In genomic region chr4:112894951-112895350, GRCh38 we compare ENCODE assay signal across 21 cellular contexts.
"Had no signal": no experiment of that assay in that cellular context is flagged by ENCODE, and none has a peak within 500 bp of the region (broad histone marks: within the 10 kb centered on the region; RNA-seq: fewer than 3 reads in every experiment).

No MANE protein-coding gene starts in this region.

- H3K9me3 Mint-ChIP-seq: activated B cell treated with CpG ODN at 0.5 μM for 24 hours; activated CD8-positive, alpha-beta T cell treated with anti-CD3 and anti-CD28 coated beads for 36 hours; activated naive CD4-positive, alpha-beta T cell treated with anti-CD3 and anti-CD28 coated beads, Interleukin-2, amount 50 U/mL, for 72 hours; central memory CD8-positive, alpha-beta T cell; naive thymus-derived CD4-positive, alpha-beta T cell; stimulated activated naive B cell treated with anti-CD40 and anti-IgM and Interleukin-4, amounts not matched to agents 10 μg/mL and 1 μg/mL and 100 μg/mL, for 72 hours had no signal

- H3K4me1 ChIP-seq: body of pancreas had no signal

- H3K36me3 ChIP-seq: gastrocnemius medialis, heart right ventricle, tibial nerve, uterus had no signal

- DNase-seq: activated B cell treated with CpG ODN at 0.5 μM for 24 hours; activated CD4-positive, alpha-beta T cell treated with anti-CD3 and anti-CD28 coated beads for 48 hours; activated CD8-positive, alpha-beta T cell treated with anti-CD3 and anti-CD28 coated beads for 36 hours; activated effector memory CD4-positive, alpha-beta T cell treated with anti-CD3 and anti-CD28 coated beads, Interleukin-2, amount 50 U/mL, for 16 hours; activated T-cell treated with anti-CD3 and anti-CD28 coated beads, Interleukin-2, amount 50 U/mL, for 48 hours; body of pancreas; cortex of kidney; effector memory CD4-positive, alpha-beta T cell; gastrocnemius medialis; heart right ventricle; left colon; naive thymus-derived CD4-positive, alpha-beta T cell; occipital lobe; stimulated activated CD4-positive, alpha-beta T cell treated with anti-CD3 and anti-CD28 coated beads, Interleukin-2, amount 100 ng/mL, for 48 hours; stimulated activated naive B cell treated with anti-CD40 and anti-IgM and Interleukin-4, amounts not matched to agents 10 μg/mL and 1 μg/mL and 100 μg/mL, for 72 hours; T-helper 2 cell; uterus had no signal

- H3K27ac ChIP-seq: body of pancreas, epithelial cell of prostate, gastrocnemius medialis, heart right ventricle had no signal

- H3K27me3 ChIP-seq: body of pancreas, gastrocnemius medialis, heart right ventricle, tibial nerve, uterus had no signal

- H3K4me3 Mint-ChIP-seq: activated B cell treated with CpG ODN at 0.5 μM for 24 hours; activated CD8-positive, alpha-beta T cell treated with anti-CD3 and anti-CD28 coated beads for 36 hours; central memory CD8-positive, alpha-beta T cell; naive thymus-derived CD4-positive, alpha-beta T cell; stimulated activated naive B cell treated with anti-CD40 and anti-IgM and Interleukin-4, amounts not matched to agents 10 μg/mL and 1 μg/mL and 100 μg/mL, for 72 hours had no signal

- ATAC-seq: activated CD8-positive, alpha-beta T cell treated with anti-CD3 and anti-CD28 coated beads for 36 hours; body of pancreas; gastrocnemius medialis; left colon; naive thymus-derived CD4-positive, alpha-beta T cell; stimulated activated naive B cell treated with anti-CD40 and anti-IgM and Interleukin-4, amounts not matched to agents 10 μg/mL and 1 μg/mL and 100 μg/mL, for 72 hours had no signal

- H3K4me3 ChIP-seq: body of pancreas, gastrocnemius medialis, heart right ventricle, tibial nerve, uterus had no signal

- H3K27ac Mint-ChIP-seq: activated B cell treated with CpG ODN at 0.5 μM for 24 hours; activated CD8-positive, alpha-beta T cell treated with anti-CD3 and anti-CD28 coated beads for 36 hours; activated naive CD4-positive, alpha-beta T cell treated with anti-CD3 and anti-CD28 coated beads, Interleukin-2, amount 50 U/mL, for 72 hours; naive thymus-derived CD4-positive, alpha-beta T cell; stimulated activated naive B cell treated with anti-CD40 and anti-IgM and Interleukin-4, amounts not matched to agents 10 μg/mL and 1 μg/mL and 100 μg/mL, for 72 hours had no signal

- H3K4me1 Mint-ChIP-seq: activated B cell treated with CpG ODN at 0.5 μM for 24 hours; central memory CD8-positive, alpha-beta T cell; naive thymus-derived CD4-positive, alpha-beta T cell; stimulated activated naive B cell treated with anti-CD40 and anti-IgM and Interleukin-4, amounts not matched to agents 10 μg/mL and 1 μg/mL and 100 μg/mL, for 72 hours had no signal

- H3K36me3 Mint-ChIP-seq: activated naive CD4-positive, alpha-beta T cell treated with anti-CD3 and anti-CD28 coated beads, Interleukin-2, amount 50 U/mL, for 72 hours; naive thymus-derived CD4-positive, alpha-beta T cell; stimulated activated naive B cell treated with anti-CD40 and anti-IgM and Interleukin-4, amounts not matched to agents 10 μg/mL and 1 μg/mL and 100 μg/mL, for 72 hours had no signal
